ENCODE assay signal across 1 cellular context in genomic region chr17:80319999-80320344, GRCh38.
TF ChIP-seq lines count a peak whose summit lies in the region.

No MANE protein-coding gene starts in this region.

TF ChIP-seq in K562, 482 proteins besides CTCF, POLR2A, EP300 and RAD21 (continued from another document):
- TF ChIP-seq ELK1 (CRISPR knock-in tag; IDR thresholded peaks at IDR 0.05) (no peak), MAFK (IDR thresholded peaks at IDR 0.05; ENCODE audit: low read length) (peak; percentile 27; the same call in 1 of the 2 replicates), EZH2 (IDR thresholded peaks at IDR 0.05; ENCODE audit: borderline replicate concordance, low read depth, low read length) (no peak), ZNF316 (IDR thresholded peaks at IDR 0.05) (peak; percentile 85), TCF7 (IDR thresholded peaks at IDR 0.05; ENCODE audit: borderline replicate concordance) (no peak), FOXK2 (conservative IDR thresholded peaks at IDR 0.05 in 1 of 2, IDR thresholded peaks at IDR 0.05 in 1 of 2; ENCODE audit: low read depth in 2 of 2) (0 out of 4 replicates have a peak, but pooled peaks of 1 of the 2 experiments have one; percentile 20)
- TF ChIP-seq, protein P1, sequence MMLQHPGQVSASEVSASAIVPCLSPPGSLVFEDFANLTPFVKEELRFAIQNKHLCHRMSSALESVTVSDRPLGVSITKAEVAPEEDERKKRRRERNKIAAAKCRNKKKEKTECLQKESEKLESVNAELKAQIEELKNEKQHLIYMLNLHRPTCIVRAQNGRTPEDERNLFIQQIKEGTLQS (IDR thresholded peaks at IDR 0.05) = peak; percentile 33; the same call in 1 of the 2 replicates
- TF ChIP-seq, protein P1 (CRISPR knock-in tag; conservative IDR thresholded peaks at IDR 0.05) = no peak
